In the genomic region with DNA sequence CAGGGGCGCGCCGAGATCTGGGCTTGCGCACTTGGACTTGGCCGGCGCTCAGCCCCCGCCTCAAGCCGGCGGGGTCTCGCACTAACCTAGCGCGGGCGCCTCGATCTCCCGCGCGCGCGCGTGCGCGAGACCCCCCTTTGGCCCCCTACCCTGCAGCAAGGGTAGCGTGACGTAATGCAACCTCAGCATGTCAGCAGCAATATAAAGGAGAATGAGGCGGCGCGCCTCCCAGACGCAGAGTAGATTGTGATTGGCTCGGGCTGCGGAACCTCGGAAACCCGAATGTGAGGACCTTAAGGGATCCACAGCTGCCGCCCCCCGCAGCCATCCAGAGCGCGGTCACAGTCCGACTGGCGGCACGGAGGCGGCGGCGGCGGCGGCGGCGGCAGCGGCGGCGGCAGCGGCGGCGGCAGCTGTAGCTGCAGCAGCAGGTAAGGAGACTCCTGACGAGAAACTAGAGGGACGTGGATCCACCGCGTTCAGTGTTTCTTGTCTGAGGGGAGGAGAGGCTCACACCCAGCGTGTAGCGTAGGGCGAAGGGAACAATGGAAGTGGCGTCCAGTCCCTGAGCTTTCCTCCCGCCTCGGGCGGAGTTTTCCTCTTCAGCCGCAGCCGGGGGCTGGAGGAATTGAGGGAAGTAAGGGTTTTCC, we compare ENCODE assay signal across 1 cellular context.
TF ChIP-seq lines count a peak whose summit lies in the region.

A gene with protein sequence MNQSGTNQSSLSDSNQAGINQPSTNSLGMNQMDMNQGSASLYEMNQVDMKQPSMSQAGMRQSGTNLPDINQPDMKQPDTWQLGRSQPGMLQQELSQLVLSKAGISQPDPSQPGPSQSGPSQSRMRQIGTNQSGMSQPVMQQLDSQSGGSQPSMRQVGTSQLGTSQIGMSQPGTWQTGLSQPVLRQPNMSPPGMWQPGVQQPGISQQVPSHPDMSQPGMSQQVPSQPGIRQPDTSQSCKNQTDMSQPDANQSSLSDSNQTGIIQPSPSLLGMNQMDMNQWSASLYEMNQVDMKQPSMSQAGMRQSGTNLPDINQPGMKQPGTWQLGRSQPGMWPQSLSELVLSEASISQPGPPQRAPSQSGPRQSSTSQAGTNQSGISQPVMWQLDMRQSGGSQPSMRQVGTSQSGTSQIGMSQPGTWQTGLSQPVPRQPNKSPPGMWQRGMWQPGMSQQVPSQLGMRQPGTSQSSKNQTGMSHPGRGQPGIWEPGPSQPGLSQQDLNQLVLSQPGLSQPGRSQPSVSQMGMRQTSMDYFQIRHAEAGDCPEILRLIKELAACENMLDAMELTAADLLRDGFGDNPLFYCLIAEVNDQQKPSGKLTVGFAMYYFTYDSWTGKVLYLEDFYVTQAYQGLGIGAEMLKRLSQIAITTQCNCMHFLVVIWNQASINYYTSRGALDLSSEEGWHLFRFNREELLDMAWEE (minus strand): TSS at position 19 of the 650 bp plus-strand sequence. CDS start 134,811 bp downstream, outside the sequence.
A gene (plus strand): TSS at position 231 of the 650 bp plus-strand sequence. CDS start 3,582 bp downstream, outside the sequence.

TF ChIP-seq in K562, 482 proteins besides CTCF, POLR2A, EP300 and RAD21 (continued from another document):
- peak; percentile 80 for TF ChIP-seq RBFOX2 (IDR thresholded peaks at IDR 0.05; ENCODE audit: low read depth, low read length)
- peak; percentile 40; the same call in 1 of the 2 replicates for TF ChIP-seq ZBTB7A (IDR thresholded peaks at IDR 0.05; ENCODE audit: borderline replicate concordance, control insufficient read depth, low read depth, low read length)
- TF ChIP-seq C11orf30 (IDR thresholded peaks at IDR 0.05; ENCODE audit: low read depth), result peak; percentile 24; the same call in 1 of the 2 replicates
- no peak for TF ChIP-seq ARNT (IDR thresholded peaks at IDR 0.05)
- TF ChIP-seq, protein P1, sequence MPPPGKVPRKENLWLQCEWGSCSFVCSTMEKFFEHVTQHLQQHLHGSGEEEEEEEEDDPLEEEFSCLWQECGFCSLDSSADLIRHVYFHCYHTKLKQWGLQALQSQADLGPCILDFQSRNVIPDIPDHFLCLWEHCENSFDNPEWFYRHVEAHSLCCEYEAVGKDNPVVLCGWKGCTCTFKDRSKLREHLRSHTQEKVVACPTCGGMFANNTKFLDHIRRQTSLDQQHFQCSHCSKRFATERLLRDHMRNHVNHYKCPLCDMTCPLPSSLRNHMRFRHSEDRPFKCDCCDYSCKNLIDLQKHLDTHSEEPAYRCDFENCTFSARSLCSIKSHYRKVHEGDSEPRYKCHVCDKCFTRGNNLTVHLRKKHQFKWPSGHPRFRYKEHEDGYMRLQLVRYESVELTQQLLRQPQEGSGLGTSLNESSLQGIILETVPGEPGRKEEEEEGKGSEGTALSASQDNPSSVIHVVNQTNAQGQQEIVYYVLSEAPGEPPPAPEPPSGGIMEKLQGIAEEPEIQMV (tag; conservative IDR thresholded peaks at IDR 0.05; ENCODE audit: low read depth), result no peak
- peak; percentile 2 for TF ChIP-seq TAF1 (IDR thresholded peaks at IDR 0.05; ENCODE audit: control insufficient read depth, extremely low read depth, insufficient read depth, low read length, severe bottlenecking)
- no peak for TF ChIP-seq HNRNPK (IDR thresholded peaks at IDR 0.05; ENCODE audit: low read depth, low read length, poor library complexity, severe bottlenecking)
- TF ChIP-seq, protein P2, sequence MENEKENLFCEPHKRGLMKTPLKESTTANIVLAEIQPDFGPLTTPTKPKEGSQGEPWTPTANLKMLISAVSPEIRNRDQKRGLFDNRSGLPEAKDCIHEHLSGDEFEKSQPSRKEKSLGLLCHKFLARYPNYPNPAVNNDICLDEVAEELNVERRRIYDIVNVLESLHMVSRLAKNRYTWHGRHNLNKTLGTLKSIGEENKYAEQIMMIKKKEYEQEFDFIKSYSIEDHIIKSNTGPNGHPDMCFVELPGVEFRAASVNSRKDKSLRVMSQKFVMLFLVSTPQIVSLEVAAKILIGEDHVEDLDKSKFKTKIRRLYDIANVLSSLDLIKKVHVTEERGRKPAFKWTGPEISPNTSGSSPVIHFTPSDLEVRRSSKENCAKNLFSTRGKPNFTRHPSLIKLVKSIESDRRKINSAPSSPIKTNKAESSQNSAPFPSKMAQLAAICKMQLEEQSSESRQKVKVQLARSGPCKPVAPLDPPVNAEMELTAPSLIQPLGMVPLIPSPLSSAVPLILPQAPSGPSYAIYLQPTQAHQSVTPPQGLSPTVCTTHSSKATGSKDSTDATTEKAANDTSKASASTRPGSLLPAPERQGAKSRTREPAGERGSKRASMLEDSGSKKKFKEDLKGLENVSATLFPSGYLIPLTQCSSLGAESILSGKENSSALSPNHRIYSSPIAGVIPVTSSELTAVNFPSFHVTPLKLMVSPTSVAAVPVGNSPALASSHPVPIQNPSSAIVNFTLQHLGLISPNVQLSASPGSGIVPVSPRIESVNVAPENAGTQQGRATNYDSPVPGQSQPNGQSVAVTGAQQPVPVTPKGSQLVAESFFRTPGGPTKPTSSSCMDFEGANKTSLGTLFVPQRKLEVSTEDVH (IDR thresholded peaks at IDR 0.05; ENCODE audit: low read depth, partially characterized antibody), result no peak
- no peak for TF ChIP-seq MTA3 (IDR thresholded peaks at IDR 0.05; ENCODE audit: borderline replicate concordance)
- no peak for TF ChIP-seq MECOM (CRISPR knock-in tag; IDR thresholded peaks at IDR 0.05)
- peak; percentile 85 to 86 for TF ChIP-seq NRF1 (conservative IDR thresholded peaks at IDR 0.05 in 1 of 2, IDR thresholded peaks at IDR 0.05 in 1 of 2)
- TF ChIP-seq RAD51 (IDR thresholded peaks at IDR 0.05; ENCODE audit: borderline replicate concordance, low read depth), result no peak
- peak; percentile 45 for TF ChIP-seq ZNF316 (IDR thresholded peaks at IDR 0.05)
- TF ChIP-seq TBP (optimal IDR thresholded peaks at IDR 0.05; ENCODE audit: low read depth, low read length), result peak; percentile 27
- TF ChIP-seq, protein P3, sequence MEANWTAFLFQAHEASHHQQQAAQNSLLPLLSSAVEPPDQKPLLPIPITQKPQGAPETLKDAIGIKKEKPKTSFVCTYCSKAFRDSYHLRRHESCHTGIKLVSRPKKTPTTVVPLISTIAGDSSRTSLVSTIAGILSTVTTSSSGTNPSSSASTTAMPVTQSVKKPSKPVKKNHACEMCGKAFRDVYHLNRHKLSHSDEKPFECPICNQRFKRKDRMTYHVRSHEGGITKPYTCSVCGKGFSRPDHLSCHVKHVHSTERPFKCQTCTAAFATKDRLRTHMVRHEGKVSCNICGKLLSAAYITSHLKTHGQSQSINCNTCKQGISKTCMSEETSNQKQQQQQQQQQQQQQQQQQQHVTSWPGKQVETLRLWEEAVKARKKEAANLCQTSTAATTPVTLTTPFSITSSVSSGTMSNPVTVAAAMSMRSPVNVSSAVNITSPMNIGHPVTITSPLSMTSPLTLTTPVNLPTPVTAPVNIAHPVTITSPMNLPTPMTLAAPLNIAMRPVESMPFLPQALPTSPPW (CRISPR knock-in tag; IDR thresholded peaks at IDR 0.05), result peak; percentile 30; the same call in 1 of the 2 replicates
- TF ChIP-seq MCM3 (IDR thresholded peaks at IDR 0.05), result no peak
- TF ChIP-seq ZNF165 (CRISPR knock-in tag; IDR thresholded peaks at IDR 0.05; ENCODE audit: borderline replicate concordance), result no peak
- peak; percentile 55 for TF ChIP-seq CREM (IDR thresholded peaks at IDR 0.05; ENCODE audit: low read depth)
- TF ChIP-seq ZNF41 (CRISPR knock-in tag; conservative IDR thresholded peaks at IDR 0.05), result no peak
- no peak for TF ChIP-seq ELF2 (CRISPR knock-in tag; IDR thresholded peaks at IDR 0.05)
- TF ChIP-seq ATF7 (IDR thresholded peaks at IDR 0.05), result peak; percentile 70
- no peak for TF ChIP-seq ATF1 (CRISPR knock-in tag; IDR thresholded peaks at IDR 0.05)
- peak; percentile 46; the same call in 1 of the 2 replicates for TF ChIP-seq ATF1 (tag; IDR thresholded peaks at IDR 0.05)
- TF ChIP-seq HSF4 (CRISPR knock-in tag; IDR thresholded peaks at IDR 0.05; ENCODE audit: borderline replicate concordance), result no peak
- peak; percentile 26; the same call in 1 of the 2 replicates for TF ChIP-seq PHF8 (IDR thresholded peaks at IDR 0.05; ENCODE audit: borderline replicate concordance, low read length)
- peak; percentile 81 for TF ChIP-seq POLR2G (IDR thresholded peaks at IDR 0.05; ENCODE audit: low read depth, low read length)
